8 cellular contexts compared by ENCODE assay signal in the genomic region with DNA sequence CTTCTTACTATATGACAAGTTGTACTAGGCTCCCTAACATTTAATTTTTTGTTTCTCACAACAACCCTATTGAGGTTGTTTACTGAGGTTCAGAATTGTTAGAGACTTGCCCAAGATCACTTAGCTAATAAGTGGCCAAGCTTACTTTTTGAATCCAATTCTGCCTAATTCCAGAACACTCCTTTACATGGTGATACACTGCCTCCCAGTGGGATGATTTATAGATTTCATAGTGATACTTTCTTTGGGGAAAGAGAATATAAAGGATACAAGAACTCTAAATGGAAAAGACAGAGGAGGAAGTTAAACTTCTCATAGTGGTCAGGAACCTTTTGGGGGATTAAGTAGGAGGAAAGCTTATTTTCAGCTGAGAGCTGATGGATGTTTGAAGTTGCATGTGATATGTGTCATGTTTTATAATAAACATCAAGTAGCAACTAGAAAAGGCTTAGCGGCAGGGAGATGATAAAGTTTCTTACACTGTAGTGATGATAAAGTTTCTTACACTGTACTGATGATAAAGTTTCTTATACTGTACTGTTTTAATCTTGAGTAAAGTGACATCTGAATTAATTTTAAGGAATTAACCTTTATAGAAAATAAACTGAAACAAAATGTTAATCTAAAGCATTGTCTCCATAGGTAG. TPM values are rescaled to one million over a fixed set of nuclear protein-coding genes. Genes with fewer than 3 reads are reported as not detected.
A peak's percentile ranks its signal among the peaks of the same experiment; 100 is the strongest.
DNase-seq lines count a peak whose midpoint lies in the region; ATAC-seq and TF ChIP-seq lines count a peak whose summit lies in the region.

No MANE protein-coding gene starts in this region.

- peaks cover 3 to 97% (median 53%) of the 10 kb centered on the region in 6 donors for H3K4me1 ChIP-seq in spleen

- no peak overlapping the region for H3K4me3 Mint-ChIP-seq in CD14-positive monocyte
- peak overlapping the region; percentile 14 for H3K4me3 Mint-ChIP-seq in activated T-helper 17 cell treated with anti-CD3 and anti-CD28 coated beads, Interleukin-2, amount 50 U/mL, for 72 hours
- no peak overlapping the region for H3K4me3 Mint-ChIP-seq in T-helper 2 cell treated with Interferon-gamma antibody and Interleukin-4, amounts not matched to agents 5 μg/mL and 100 μg/mL, for 36 hours

- H3K27me3 ChIP-seq in spleen (replicated peaks in 1 of 7) = no peaks in the 10 kb centered on the region

- H3K9me3 Mint-ChIP-seq in CD14-positive monocyte = no peaks in the 10 kb centered on the region
- no peaks in the 10 kb centered on the region for H3K9me3 Mint-ChIP-seq in activated T-helper 17 cell treated with anti-CD3 and anti-CD28 coated beads, Interleukin-2, amount 50 U/mL, for 72 hours
- no peaks in the 10 kb centered on the region for H3K9me3 Mint-ChIP-seq in T-helper 2 cell treated with Interferon-gamma antibody and Interleukin-4, amounts not matched to agents 5 μg/mL and 100 μg/mL, for 36 hours

- H3K9me3 ChIP-seq in spleen = no peaks in the 10 kb centered on the region

- no peaks in the 10 kb centered on the region for H3K36me3 Mint-ChIP-seq in CD14-positive monocyte
- H3K36me3 Mint-ChIP-seq in activated T-helper 17 cell treated with anti-CD3 and anti-CD28 coated beads, Interleukin-2, amount 50 U/mL, for 72 hours (ENCODE audit: low read depth) = no peaks in the 10 kb centered on the region
- no peaks in the 10 kb centered on the region for H3K36me3 Mint-ChIP-seq in T-helper 2 cell treated with Interferon-gamma antibody and Interleukin-4, amounts not matched to agents 5 μg/mL and 100 μg/mL, for 36 hours (ENCODE audit: low read depth)

- TF ChIP-seq CTCF in CD14-positive monocyte (IDR thresholded peaks at IDR 0.05) (peak; percentile 31), spleen (IDR thresholded peaks at IDR 0.05 in 8 of 11, conservative IDR thresholded peaks at IDR 0.05 in 3 of 11) (peak in 2 of 11 experiments; percentile 14 to 15)

- no peak overlapping the region for H3K27ac ChIP-seq in spleen

- H3K27me3 Mint-ChIP-seq in CD14-positive monocyte (ENCODE audit: low read depth in 3 of 3) = peaks cover 0 to 3% (median 0%) of the 10 kb centered on the region in 3 donors
- H3K27me3 Mint-ChIP-seq in activated T-helper 17 cell treated with anti-CD3 and anti-CD28 coated beads, Interleukin-2, amount 50 U/mL, for 72 hours = no peaks in the 10 kb centered on the region
- H3K27me3 Mint-ChIP-seq in T-helper 2 cell treated with Interferon-gamma antibody and Interleukin-4, amounts not matched to agents 5 μg/mL and 100 μg/mL, for 36 hours (ENCODE audit: low read depth) = no peaks in the 10 kb centered on the region

- peak; percentile 32 for TF ChIP-seq RAD21 in Ishikawa (IDR thresholded peaks at IDR 0.05; ENCODE audit: low read depth)

- no peak for ATAC-seq in activated T-helper 17 cell treated with anti-CD3 and anti-CD28 coated beads, Interleukin-2, amount 50 U/mL, for 72 hours (replicated peaks)
- ATAC-seq in left lobe of liver = peak; percentile 85
- ATAC-seq in HG02623 (IDR thresholded peaks at IDR 0.05; ENCODE audit: unreplicated experiment) = no peak
- no peak for ATAC-seq in HG02840 (IDR thresholded peaks at IDR 0.05; ENCODE audit: low FRiP score, unreplicated experiment)

- 58 to 85% (median 62%) methylated on average over 1 of the region's 1 CpG for WGBS in spleen, 5 donors

- TF ChIP-seq POLR2A in spleen (IDR thresholded peaks at IDR 0.05) = no peak

- no peak for TF ChIP-seq EP300 in Ishikawa (IDR thresholded peaks at IDR 0.05; ENCODE audit: borderline replicate concordance)

- DNase-seq in CD14-positive monocyte (ENCODE audit: low spot score) = no peak
- no peak for DNase-seq in left lobe of liver (ENCODE audit: low spot score)
- DNase-seq in T-helper 2 cell treated with Interferon-gamma antibody and Interleukin-4, amounts not matched to agents 5 μg/mL and 100 μg/mL, for 36 hours (ENCODE audit: low spot score) = no peak
- DNase-seq in spleen = no peak

- H3K27ac Mint-ChIP-seq in CD14-positive monocyte = peak overlapping the region in 3 of 7 donors; percentile 8 to 61 (median 60)
- no peak overlapping the region for H3K27ac Mint-ChIP-seq in activated T-helper 17 cell treated with anti-CD3 and anti-CD28 coated beads, Interleukin-2, amount 50 U/mL, for 72 hours
- no peak overlapping the region for H3K27ac Mint-ChIP-seq in T-helper 2 cell treated with Interferon-gamma antibody and Interleukin-4, amounts not matched to agents 5 μg/mL and 100 μg/mL, for 36 hours

- H3K4me1 Mint-ChIP-seq in CD14-positive monocyte = peaks cover 22% of the 10 kb centered on the region
- peaks cover 15% of the 10 kb centered on the region for H3K4me1 Mint-ChIP-seq in activated T-helper 17 cell treated with anti-CD3 and anti-CD28 coated beads, Interleukin-2, amount 50 U/mL, for 72 hours
- peaks cover 15% of the 10 kb centered on the region for H3K4me1 Mint-ChIP-seq in T-helper 2 cell treated with Interferon-gamma antibody and Interleukin-4, amounts not matched to agents 5 μg/mL and 100 μg/mL, for 36 hours (ENCODE audit: low read depth)

- no peaks in the 10 kb centered on the region for H3K36me3 ChIP-seq in spleen

- intact Hi-C loops in CD14-positive monocyte (cut with micrococcal nuclease) (loop anchor here (2.0 to 10.0 kb wide), 3 partner anchors 16 to 142 kb away; partner anchors contain the start of gene STAG2 (in 1 of the 2)), spleen (cut with DNase I; ENCODE audit: low total_unique reads) (no loop called here)

- no peak overlapping the region for H3K4me3 ChIP-seq in spleen

TF ChIP-seq in Ishikawa, 13 proteins besides CTCF, POLR2A, EP300 and RAD21:
- TF ChIP-seq ZBTB7A (IDR thresholded peaks at IDR 0.05; ENCODE audit: low read depth) (no peak), TCF12 (IDR thresholded peaks at IDR 0.05; ENCODE audit: low read depth) (no peak), EGR1 (IDR thresholded peaks at IDR 0.05) (no peak)
TF ChIP-seq in Ishikawa: peak in this region for 0.

RNA-seq across cellular contexts. Expression of gene STAG2, which starts 15.3 kb away (rescaled TPM):
- polyA plus RNA-seq in CD14-positive monocyte (10 to 100 TPM; 40.9 to 56.2 TPM), spleen (10 to 100 TPM; 17.9 to 23.0 (median 21.6) TPM)
- total RNA-seq in activated T-helper 17 cell treated with anti-CD3 and anti-CD28 coated beads, Interleukin-2, amount 50 U/mL, for 72 hours = 10 to 100 TPM; 66.7 to 83.0 TPM
- total RNA-seq in left lobe of liver (15.2 TPM), spleen (100 to 1,000 TPM in 3 of 7 donors, 10 to 100 TPM in 4; 83.3 to 106 (median 97.8) TPM)
